3 cellular contexts compared by ENCODE assay signal in the genomic region with DNA sequence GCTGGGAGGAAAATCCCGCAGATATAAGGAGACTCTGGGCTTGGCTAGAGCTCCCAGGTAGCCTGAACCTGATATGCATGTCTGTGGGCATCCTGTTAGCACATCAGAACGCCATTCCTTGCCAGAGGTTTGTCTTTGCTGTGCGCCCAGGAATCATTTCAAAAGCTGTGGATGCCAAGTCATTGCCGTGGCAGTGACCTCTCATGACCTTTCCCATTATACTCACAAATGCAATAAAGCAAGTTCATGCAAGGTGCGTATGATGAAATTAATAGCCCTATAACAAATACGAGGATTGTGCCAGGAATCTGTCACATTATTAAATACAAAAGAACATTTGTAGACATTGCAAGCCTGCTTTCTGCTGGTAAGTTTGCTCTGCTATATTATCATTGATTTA.
A peak's percentile ranks its signal among the peaks of the same experiment; 100 is the strongest.
TF ChIP-seq lines count a peak whose summit lies in the region.

No MANE protein-coding gene starts in this region.

TF ChIP-seq in liver, 16 proteins besides CTCF, POLR2A, EP300 and RAD21:
- no peak for TF ChIP-seq ZBTB33 (IDR thresholded peaks at IDR 0.05)
- TF ChIP-seq EGR1 (IDR thresholded peaks at IDR 0.05; ENCODE audit: low read depth in 2 of 2), result no peak
- peak; percentile 35 for TF ChIP-seq NR2F2 (IDR thresholded peaks at IDR 0.05)
- TF ChIP-seq RXRA (IDR thresholded peaks at IDR 0.05), result peak in 1 of 2 donors; percentile 18
TF ChIP-seq in liver: peak in this region for 2.

TF ChIP-seq in HepG2, 621 proteins besides CTCF, POLR2A, EP300 and RAD21:
- TF ChIP-seq NKX3-1 (CRISPR knock-in tag; IDR thresholded peaks at IDR 0.05), result no peak
- TF ChIP-seq ZNF441 (CRISPR knock-in tag; IDR thresholded peaks at IDR 0.05; ENCODE audit: borderline replicate concordance), result no peak
- TF ChIP-seq ZNF678 (CRISPR knock-in tag; IDR thresholded peaks at IDR 0.05), result no peak
- no peak for TF ChIP-seq SMYD3 (CRISPR knock-in tag; IDR thresholded peaks at IDR 0.05)
- no peak for TF ChIP-seq SRSF9 (IDR thresholded peaks at IDR 0.05; ENCODE audit: borderline replicate concordance, insufficient read depth, low read depth, low read length, poor library complexity, severe bottlenecking)
- no peak for TF ChIP-seq TBP (CRISPR knock-in tag; IDR thresholded peaks at IDR 0.05)
- TF ChIP-seq, protein P1, sequence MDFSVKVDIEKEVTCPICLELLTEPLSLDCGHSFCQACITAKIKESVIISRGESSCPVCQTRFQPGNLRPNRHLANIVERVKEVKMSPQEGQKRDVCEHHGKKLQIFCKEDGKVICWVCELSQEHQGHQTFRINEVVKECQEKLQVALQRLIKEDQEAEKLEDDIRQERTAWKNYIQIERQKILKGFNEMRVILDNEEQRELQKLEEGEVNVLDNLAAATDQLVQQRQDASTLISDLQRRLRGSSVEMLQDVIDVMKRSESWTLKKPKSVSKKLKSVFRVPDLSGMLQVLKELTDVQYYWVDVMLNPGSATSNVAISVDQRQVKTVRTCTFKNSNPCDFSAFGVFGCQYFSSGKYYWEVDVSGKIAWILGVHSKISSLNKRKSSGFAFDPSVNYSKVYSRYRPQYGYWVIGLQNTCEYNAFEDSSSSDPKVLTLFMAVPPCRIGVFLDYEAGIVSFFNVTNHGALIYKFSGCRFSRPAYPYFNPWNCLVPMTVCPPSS (IDR thresholded peaks at IDR 0.05), result no peak
- no peak for TF ChIP-seq TCF7L2 (IDR thresholded peaks at IDR 0.05; ENCODE audit: low read depth, low read length)
- TF ChIP-seq, protein P2, sequence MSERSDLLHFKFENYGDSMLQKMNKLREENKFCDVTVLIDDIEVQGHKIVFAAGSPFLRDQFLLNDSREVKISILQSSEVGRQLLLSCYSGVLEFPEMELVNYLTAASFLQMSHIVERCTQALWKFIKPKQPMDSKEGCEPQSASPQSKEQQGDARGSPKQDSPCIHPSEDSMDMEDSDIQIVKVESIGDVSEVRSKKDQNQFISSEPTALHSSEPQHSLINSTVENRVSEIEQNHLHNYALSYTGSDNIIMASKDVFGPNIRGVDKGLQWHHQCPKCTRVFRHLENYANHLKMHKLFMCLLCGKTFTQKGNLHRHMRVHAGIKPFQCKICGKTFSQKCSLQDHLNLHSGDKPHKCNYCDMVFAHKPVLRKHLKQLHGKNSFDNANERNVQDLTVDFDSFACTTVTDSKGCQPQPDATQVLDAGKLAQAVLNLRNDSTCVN (CRISPR knock-in tag; IDR thresholded peaks at IDR 0.05; ENCODE audit: borderline replicate concordance), result no peak
- TF ChIP-seq ZNF746 (CRISPR knock-in tag; IDR thresholded peaks at IDR 0.05), result no peak
- TF ChIP-seq ZNF790 (CRISPR knock-in tag; IDR thresholded peaks at IDR 0.05; ENCODE audit: borderline replicate concordance), result no peak
- no peak for TF ChIP-seq TRIM24 (CRISPR knock-in tag; IDR thresholded peaks at IDR 0.05)
TF ChIP-seq in HepG2: peak in this region for 0.

TF ChIP-seq in H1, 55 proteins besides CTCF, POLR2A, EP300 and RAD21:
- no peak for TF ChIP-seq YY1 (IDR thresholded peaks at IDR 0.05; ENCODE audit: low read depth, low read length)
- no peak for TF ChIP-seq SP4 (IDR thresholded peaks at IDR 0.05; ENCODE audit: low read length)
- no peak for TF ChIP-seq GABPA (IDR thresholded peaks at IDR 0.05; ENCODE audit: borderline replicate concordance, insufficient read depth, low read length)
- no peak for TF ChIP-seq RNF2 (IDR thresholded peaks at IDR 0.05; ENCODE audit: borderline replicate concordance, low read depth, low read length, missing control alignments, poor library complexity, severe bottlenecking)
- TF ChIP-seq, protein P3, sequence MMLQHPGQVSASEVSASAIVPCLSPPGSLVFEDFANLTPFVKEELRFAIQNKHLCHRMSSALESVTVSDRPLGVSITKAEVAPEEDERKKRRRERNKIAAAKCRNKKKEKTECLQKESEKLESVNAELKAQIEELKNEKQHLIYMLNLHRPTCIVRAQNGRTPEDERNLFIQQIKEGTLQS (IDR thresholded peaks at IDR 0.05; ENCODE audit: insufficient read depth, low read depth, low read length), result no peak
- TF ChIP-seq RBBP5 (IDR thresholded peaks at IDR 0.05; ENCODE audit: borderline replicate concordance, low read depth, low read length), result no peak
- TF ChIP-seq PHF8 (conservative IDR thresholded peaks at IDR 0.05; ENCODE audit: low read depth, low read length), result no peak
- TF ChIP-seq TAF1 (IDR thresholded peaks at IDR 0.05; ENCODE audit: low read depth, low read length), result no peak
- no peak for TF ChIP-seq MAX (IDR thresholded peaks at IDR 0.05)
- no peak for TF ChIP-seq CTBP2 (IDR thresholded peaks at IDR 0.05; ENCODE audit: borderline replicate concordance, insufficient read depth, insufficient read length, low read length)
- no peak for TF ChIP-seq EZH2 (IDR thresholded peaks at IDR 0.05; ENCODE audit: low read depth, low read length, severe bottlenecking)
